In genomic region chr22:46479046-46479445, GRCh38 we compare ENCODE assay signal across 20 cellular contexts. TPM values are rescaled to one million over a fixed set of nuclear protein-coding genes. Genes with fewer than 3 reads are reported as not detected.
DNase-seq lines count a peak whose midpoint lies in the region; TF ChIP-seq lines count a peak whose summit lies in the region.
"Had no signal": no experiment of that assay in that cellular context is flagged by ENCODE, and none has a peak within 500 bp of the region (broad histone marks: within the 10 kb centered on the region; RNA-seq: fewer than 3 reads in every experiment).

No MANE protein-coding gene starts in this region.

- H3K4me2 ChIP-seq in BLaER1, result 0 out of 2 replicates have a peak overlapping the region, but pooled peaks have one; percentile 72
- H3K4me2 ChIP-seq: KMS-11, PC-9 had no signal

- H3K36me3 Mint-ChIP-seq in endothelial cell (ENCODE audit: low read depth, unreplicated experiment) (no peaks in the 10 kb centered on the region), neural crest cell (ENCODE audit: low read depth) (peaks cover 3% of the 10 kb centered on the region)
- no peaks in the 10 kb centered on the region for H3K36me3 Mint-ChIP-seq in T-helper 2 cell treated with Interferon-gamma antibody and Interleukin-4, amounts not matched to agents 5 μg/mL and 100 μg/mL, for 36 hours (ENCODE audit: low read depth)
- H3K36me3 Mint-ChIP-seq: CD14-positive monocyte had no signal

- H3K4me1 ChIP-seq in BLaER1 (peaks cover 63% of the 10 kb centered on the region), HUES6 (ENCODE audit: control insufficient read depth, insufficient read depth, low read length) (peaks cover 7% of the 10 kb centered on the region)
- H3K4me1 ChIP-seq: SJSA1 had no signal

- no peak overlapping the region for H3K4me3 Mint-ChIP-seq in endothelial cell (ENCODE audit: unreplicated experiment)
- H3K4me3 Mint-ChIP-seq in neural crest cell, result no peak overlapping the region
- H3K4me3 Mint-ChIP-seq in T-helper 2 cell treated with Interferon-gamma antibody and Interleukin-4, amounts not matched to agents 5 μg/mL and 100 μg/mL, for 36 hours, result no peak overlapping the region

- no peaks in the 10 kb centered on the region for H4K20me1 ChIP-seq in BLaER1

- DNase-seq in endothelial cell (ENCODE audit: low spot score), result no peak
- DNase-seq in neural crest cell (ENCODE audit: low read depth, low spot score), result no peak
- DNase-seq in pons (ENCODE audit: low spot score), result no peak
- DNase-seq in 8988T, result no peak
- no peak for DNase-seq in OCI-M1 (lab: John Stamatoyannopoulos, UW)
- no peak for DNase-seq in T-helper 2 cell treated with Interferon-gamma antibody and Interleukin-4, amounts not matched to agents 5 μg/mL and 100 μg/mL, for 36 hours (ENCODE audit: low spot score)
- DNase-seq: DMS 273 treated with DMSO at 0.1 percent for 48 hours, DND-41, GDM1, NCI-H1417, NCI-H187, NCI-H2107, NCI-H345, NCI-H526, PC-9 had no signal

- peaks cover 37% of the 10 kb centered on the region for H3K4me1 Mint-ChIP-seq in endothelial cell (ENCODE audit: unreplicated experiment)
- H3K4me1 Mint-ChIP-seq in neural crest cell, result peaks cover 8% of the 10 kb centered on the region
- no peaks in the 10 kb centered on the region for H3K4me1 Mint-ChIP-seq in T-helper 2 cell treated with Interferon-gamma antibody and Interleukin-4, amounts not matched to agents 5 μg/mL and 100 μg/mL, for 36 hours (ENCODE audit: low read depth)

- peaks cover 23% of the 10 kb centered on the region for H3K9me3 ChIP-seq in BLaER1
- H3K9me3 ChIP-seq in HUES6 (ENCODE audit: control insufficient read depth, insufficient read depth, low read depth, low read length), result peaks cover 14% of the 10 kb centered on the region
- H3K9me3 ChIP-seq: SJSA1 had no signal

- no peak overlapping the region for H3K9ac ChIP-seq in BLaER1
- H3K9ac ChIP-seq in HUES6 (ENCODE audit: low read length), result peak overlapping the region; percentile 29
- H3K9ac ChIP-seq: KMS-11 had no signal

- H3K27me3 Mint-ChIP-seq in endothelial cell (ENCODE audit: unreplicated experiment) (peaks cover 2% of the 10 kb centered on the region), neural crest cell (ENCODE audit: low read depth) (peaks cover 17% of the 10 kb centered on the region)
- peaks cover 5% of the 10 kb centered on the region for H3K27me3 Mint-ChIP-seq in T-helper 2 cell treated with Interferon-gamma antibody and Interleukin-4, amounts not matched to agents 5 μg/mL and 100 μg/mL, for 36 hours (ENCODE audit: low read depth)

- no peak overlapping the region for H3K27ac ChIP-seq in BLaER1
- H3K27ac ChIP-seq in HUES6 (ENCODE audit: low read depth, low read length), result no peak overlapping the region
- H3K27ac ChIP-seq: KMS-11, PC-9, SJSA1 had no signal

- H3K27me3 ChIP-seq in BLaER1 (no peaks in the 10 kb centered on the region), HUES6 (ENCODE audit: control insufficient read depth, insufficient read depth, low read length) (no peaks in the 10 kb centered on the region)
- H3K27me3 ChIP-seq: SJSA1 had no signal

- no peaks in the 10 kb centered on the region for H3K9me3 Mint-ChIP-seq in endothelial cell (ENCODE audit: unreplicated experiment)
- peaks cover 8% of the 10 kb centered on the region for H3K9me3 Mint-ChIP-seq in neural crest cell
- H3K9me3 Mint-ChIP-seq in T-helper 2 cell treated with Interferon-gamma antibody and Interleukin-4, amounts not matched to agents 5 μg/mL and 100 μg/mL, for 36 hours, result no peaks in the 10 kb centered on the region

- H3K36me3 ChIP-seq in BLaER1 (no peaks in the 10 kb centered on the region), HUES6 (ENCODE audit: control insufficient read depth, insufficient read depth, low read length) (no peaks in the 10 kb centered on the region)
- H3K36me3 ChIP-seq: SJSA1 had no signal

- H3K4me3 ChIP-seq in BLaER1 (no peak overlapping the region), HUES6 (ENCODE audit: low read depth, low read length) (no peak overlapping the region)
- H3K4me3 ChIP-seq: PC-9, SJSA1 had no signal

- H3K27ac Mint-ChIP-seq in endothelial cell (ENCODE audit: unreplicated experiment), result peak overlapping the region; percentile 93
- peak overlapping the region; percentile 67 for H3K27ac Mint-ChIP-seq in neural crest cell (ENCODE audit: unreplicated experiment)
- no peak overlapping the region for H3K27ac Mint-ChIP-seq in T-helper 2 cell treated with Interferon-gamma antibody and Interleukin-4, amounts not matched to agents 5 μg/mL and 100 μg/mL, for 36 hours
- H3K27ac Mint-ChIP-seq: CD14-positive monocyte had no signal

- no peak for TF ChIP-seq CTCF in endothelial cell (IDR thresholded peaks at IDR 0.05; ENCODE audit: unreplicated experiment)
- TF ChIP-seq CTCF in neural crest cell (conservative IDR thresholded peaks at IDR 0.05), result no peak

RNA-seq across cellular contexts. Expression of gene CELSR1, which starts 58.4 kb away (rescaled TPM):
- total RNA-seq in endothelial cell (ENCODE audit: unreplicated experiment) (7.7 TPM), neural crest cell (5.1 and 5.4 TPM in 2 replicates)
